ENCODE assay signal across 23 cellular contexts in the genomic region with DNA sequence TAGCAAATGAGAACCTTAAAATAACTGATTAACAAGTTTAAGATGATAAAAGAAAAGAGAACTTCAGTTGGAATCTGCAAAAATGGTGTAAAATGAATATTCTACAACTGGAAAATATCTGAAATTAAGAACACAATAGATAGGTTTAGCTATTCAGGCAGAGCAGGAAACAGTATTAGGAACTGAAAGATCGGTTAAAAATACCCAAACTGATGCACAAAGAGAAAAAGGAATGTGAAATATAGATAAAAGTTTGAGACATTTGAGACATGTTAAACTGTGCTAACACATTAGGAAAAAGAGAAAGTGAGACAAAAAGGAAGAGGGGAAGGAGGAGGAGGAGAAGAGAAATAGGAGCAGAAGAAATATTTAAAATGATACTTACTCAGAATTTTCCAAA. TPM values are rescaled to one million over a fixed set of nuclear protein-coding genes. Genes with fewer than 3 reads are reported as not detected.
DNase-seq lines count a peak whose midpoint lies in the region; ATAC-seq and TF ChIP-seq lines count a peak whose summit lies in the region.
"Had no signal": no experiment of that assay in that cellular context is flagged by ENCODE, and none has a peak within 500 bp of the region (broad histone marks: within the 10 kb centered on the region; RNA-seq: fewer than 3 reads in every experiment).

No MANE protein-coding gene starts in this region.

- H3K9me3 ChIP-seq in MM.1S (replicated peaks; ENCODE audit: insufficient read depth, low read length), result no peaks in the 10 kb centered on the region
- H3K9me3 ChIP-seq: prostate gland had no signal

- peaks cover 56% of the 10 kb centered on the region for H3K4me1 Mint-ChIP-seq in activated CD8-positive, alpha-beta memory T cell treated with anti-CD3 and anti-CD28 coated beads, Interleukin-2, amount 10 ng/mL, durations not matched to agents 7 days and 5 days
- peaks cover 80% of the 10 kb centered on the region for H3K4me1 Mint-ChIP-seq in activated naive CD8-positive, alpha-beta T cell (ENCODE audit: low read depth)
- peaks cover 42 to 61% of the 10 kb centered on the region in 2 donors for H3K4me1 Mint-ChIP-seq in natural killer cell treated with Interleukin-12 subunit alpha and Interleukin-12 subunit beta and Interleukin-15 and Interleukin-18, amount 100 ng/mL, for 72 hours (ENCODE audit: low read depth in 2 of 2)
- H3K4me1 Mint-ChIP-seq: neural crest cell had no signal

- ATAC-seq in activated CD8-positive, alpha-beta memory T cell treated with anti-CD3 and anti-CD28 coated beads, Interleukin-2, amount 10 ng/mL, durations not matched to agents 7 days and 5 days, result no peak
- ATAC-seq in natural killer cell treated with Interleukin-12 subunit alpha and Interleukin-12 subunit beta and Interleukin-15 and Interleukin-18, amount 100 ng/mL, for 72 hours, result no peak
- ATAC-seq in HG03045 (IDR thresholded peaks at IDR 0.05; ENCODE audit: unreplicated experiment) (no peak), HG03521 (IDR thresholded peaks at IDR 0.05; ENCODE audit: unreplicated experiment) (no peak)
- ATAC-seq: activated CD4-positive, alpha-beta T cell treated with anti-CD3 and anti-CD28 coated beads for 36 hours; gastroesophageal sphincter; HCT116; Panc1 had no signal

- peaks cover 13% of the 10 kb centered on the region for H3F3A ChIP-seq in MM.1S (ENCODE audit: insufficient read depth, low read length)

- H3K9me2 ChIP-seq in MM.1S (replicated peaks; ENCODE audit: insufficient read depth, low read length), result no peaks in the 10 kb centered on the region

- peak overlapping the region; percentile 7; the same call in 1 of the 2 replicates for H3K4me2 ChIP-seq in MM.1S (ENCODE audit: low read depth, low read length)

- no peak overlapping the region for H3K4me3 ChIP-seq in MM.1S (ENCODE audit: low read length)
- H3K4me3 ChIP-seq: gastroesophageal sphincter, prostate gland, skin epidermis had no signal

- peaks cover 17% of the 10 kb centered on the region for H3K9me3 Mint-ChIP-seq in activated CD8-positive, alpha-beta memory T cell treated with anti-CD3 and anti-CD28 coated beads, Interleukin-2, amount 10 ng/mL, durations not matched to agents 7 days and 5 days (ENCODE audit: low read depth)
- peaks cover 18% of the 10 kb centered on the region for H3K9me3 Mint-ChIP-seq in activated naive CD8-positive, alpha-beta T cell (ENCODE audit: low read depth)
- peaks cover 11% of the 10 kb centered on the region for H3K9me3 Mint-ChIP-seq in natural killer cell treated with Interleukin-12 subunit alpha and Interleukin-12 subunit beta and Interleukin-15 and Interleukin-18, amount 100 ng/mL, for 72 hours

- H3K4me1 ChIP-seq in MM.1S (ENCODE audit: low read length), result peaks cover 37% of the 10 kb centered on the region
- H3K4me1 ChIP-seq: gastroesophageal sphincter, prostate gland had no signal

- H3K27ac ChIP-seq in MM.1S (ENCODE audit: low read length), result no peak overlapping the region
- H3K27ac ChIP-seq: gastroesophageal sphincter, prostate gland, skin epidermis had no signal

- DNase-seq in activated CD8-positive, alpha-beta memory T cell treated with anti-CD3 and anti-CD28 coated beads, Interleukin-2, amount 10 ng/mL, durations not matched to agents 7 days and 5 days, result no peak
- no peak for DNase-seq in activated CD8-positive, alpha-beta memory T cell treated with anti-CD3 and anti-CD28 coated beads, Interleukin-2, amount 50 U/mL, for 48 hours
- DNase-seq in MM.1S, result no peak
- no peak for DNase-seq in natural killer cell treated with Interleukin-12 subunit alpha and Interleukin-12 subunit beta and Interleukin-15 and Interleukin-18, amount 100 ng/mL, for 72 hours (ENCODE audit: low spot score)
- DNase-seq in NCI-H526 treated with DMSO at 0.1 percent for 48 hours (lab: John Stamatoyannopoulos, UW), result no peak
- DNase-seq: ACHN; activated CD4-positive, alpha-beta T cell treated with anti-CD3 and anti-CD28 coated beads for 36 hours; aorta; CD8-positive, alpha-beta memory T cell; DMS79; NCI-H187; NCI-H2227 treated with DMSO at 0.1 percent for 48 hours; NCI-H82; stimulated activated CD4-positive, alpha-beta T cell treated with anti-CD3 and anti-CD28 coated beads, Interleukin-4, amount 100 ng/mL, for 4 hours had no signal

- no peak overlapping the region for H2AFZ ChIP-seq in MM.1S (ENCODE audit: low read length)

- H3K27me3 ChIP-seq in MM.1S (replicated peaks; ENCODE audit: insufficient read depth, low read length), result no peaks in the 10 kb centered on the region
- H3K27me3 ChIP-seq: gastroesophageal sphincter had no signal

- no peak overlapping the region for H3K4me3 Mint-ChIP-seq in activated CD8-positive, alpha-beta memory T cell treated with anti-CD3 and anti-CD28 coated beads, Interleukin-2, amount 10 ng/mL, durations not matched to agents 7 days and 5 days
- H3K4me3 Mint-ChIP-seq in activated naive CD8-positive, alpha-beta T cell, result peak overlapping the region; percentile 75
- peak overlapping the region; percentile 28 for H3K4me3 Mint-ChIP-seq in natural killer cell treated with Interleukin-12 subunit alpha and Interleukin-12 subunit beta and Interleukin-15 and Interleukin-18, amount 100 ng/mL, for 72 hours
- H3K4me3 Mint-ChIP-seq: activated CD4-positive, alpha-beta T cell treated with anti-CD3 and anti-CD28 coated beads for 36 hours; neural crest cell had no signal

- CTCF ChIA-PET in activated CD8-positive, alpha-beta memory T cell treated with anti-CD3 and anti-CD28 coated beads, Interleukin-2, amount 10 ng/mL, durations not matched to agents 7 days and 5 days (lab: Charles Lee), result interaction anchor here (1.3 kb wide), 1 partner anchor 71 kb away, joined by 4 read pairs; no protein-coding TSS in a partner anchor

- peaks cover 89% of the 10 kb centered on the region for H3K36me3 Mint-ChIP-seq in activated CD8-positive, alpha-beta memory T cell treated with anti-CD3 and anti-CD28 coated beads, Interleukin-2, amount 10 ng/mL, durations not matched to agents 7 days and 5 days
- peaks cover 54% of the 10 kb centered on the region for H3K36me3 Mint-ChIP-seq in activated naive CD8-positive, alpha-beta T cell
- peaks cover 52% of the 10 kb centered on the region for H3K36me3 Mint-ChIP-seq in natural killer cell treated with Interleukin-12 subunit alpha and Interleukin-12 subunit beta and Interleukin-15 and Interleukin-18, amount 100 ng/mL, for 72 hours

- peak overlapping the region; percentile 2 for H3K27ac Mint-ChIP-seq in activated CD8-positive, alpha-beta memory T cell treated with anti-CD3 and anti-CD28 coated beads, Interleukin-2, amount 10 ng/mL, durations not matched to agents 7 days and 5 days
- H3K27ac Mint-ChIP-seq in activated naive CD8-positive, alpha-beta T cell, result peak overlapping the region; percentile 94
- H3K27ac Mint-ChIP-seq in natural killer cell treated with Interleukin-12 subunit alpha and Interleukin-12 subunit beta and Interleukin-15 and Interleukin-18, amount 100 ng/mL, for 72 hours, result peak overlapping the region; percentile 87 to 92

- H3K27me3 Mint-ChIP-seq in activated CD8-positive, alpha-beta memory T cell treated with anti-CD3 and anti-CD28 coated beads, Interleukin-2, amount 10 ng/mL, durations not matched to agents 7 days and 5 days, result peaks cover 2% of the 10 kb centered on the region
- H3K27me3 Mint-ChIP-seq in activated naive CD8-positive, alpha-beta T cell, result no peaks in the 10 kb centered on the region
- no peaks in the 10 kb centered on the region for H3K27me3 Mint-ChIP-seq in natural killer cell treated with Interleukin-12 subunit alpha and Interleukin-12 subunit beta and Interleukin-15 and Interleukin-18, amount 100 ng/mL, for 72 hours
- H3K27me3 Mint-ChIP-seq: activated CD4-positive, alpha-beta T cell treated with anti-CD3 and anti-CD28 coated beads for 36 hours had no signal

- no peaks in the 10 kb centered on the region for H3K36me3 ChIP-seq in MM.1S (replicated peaks; ENCODE audit: insufficient read depth, low read length)
- H3K36me3 ChIP-seq: prostate gland had no signal

- H4K20me1 ChIP-seq in MM.1S (ENCODE audit: insufficient read depth, low read length), result no peaks in the 10 kb centered on the region

- H3K9ac ChIP-seq in MM.1S (ENCODE audit: low read length), result no peak overlapping the region

- no peaks in the 10 kb centered on the region for H3K79me2 ChIP-seq in MM.1S (ENCODE audit: low read length)

- TF ChIP-seq CTCF in MM.1S (IDR thresholded peaks at IDR 0.05; ENCODE audit: low read length), result no peak

RNA-seq across cellular contexts. Expression of a gene that starts 12.1 kb away (rescaled TPM):
- 10 to 100 TPM; 64.9 to 96.9 TPM for total RNA-seq in activated CD8-positive, alpha-beta memory T cell treated with anti-CD3 and anti-CD28 coated beads, Interleukin-2, amount 10 ng/mL, durations not matched to agents 7 days and 5 days
- total RNA-seq in natural killer cell treated with Interleukin-12 subunit alpha and Interleukin-12 subunit beta and Interleukin-15 and Interleukin-18, amount 100 ng/mL, for 72 hours, result 10 to 100 TPM; 41.5 to 84.0 TPM

Comparison
In these comparisons a context has a peak if more than half of its experiments do, and no peak if none do; other contexts are left out.
1. H3K27ac Mint-ChIP-seq: peak in every context shown above with its lines; median percentile 94 in activated naive CD8-positive, alpha-beta T cell; 90 in natural killer cell treated with Interleukin-12 subunit alpha and Interleukin-12 subunit beta and Interleukin-15 and Interleukin-18, amount 100 ng/mL, for 72 hours; 2 in activated CD8-positive, alpha-beta memory T cell treated with anti-CD3 and anti-CD28 coated beads, Interleukin-2, amount 10 ng/mL, durations not matched to agents 7 days and 5 days.